Comparison of ENCODE assay signal across 15 cellular contexts in the genomic region with DNA sequence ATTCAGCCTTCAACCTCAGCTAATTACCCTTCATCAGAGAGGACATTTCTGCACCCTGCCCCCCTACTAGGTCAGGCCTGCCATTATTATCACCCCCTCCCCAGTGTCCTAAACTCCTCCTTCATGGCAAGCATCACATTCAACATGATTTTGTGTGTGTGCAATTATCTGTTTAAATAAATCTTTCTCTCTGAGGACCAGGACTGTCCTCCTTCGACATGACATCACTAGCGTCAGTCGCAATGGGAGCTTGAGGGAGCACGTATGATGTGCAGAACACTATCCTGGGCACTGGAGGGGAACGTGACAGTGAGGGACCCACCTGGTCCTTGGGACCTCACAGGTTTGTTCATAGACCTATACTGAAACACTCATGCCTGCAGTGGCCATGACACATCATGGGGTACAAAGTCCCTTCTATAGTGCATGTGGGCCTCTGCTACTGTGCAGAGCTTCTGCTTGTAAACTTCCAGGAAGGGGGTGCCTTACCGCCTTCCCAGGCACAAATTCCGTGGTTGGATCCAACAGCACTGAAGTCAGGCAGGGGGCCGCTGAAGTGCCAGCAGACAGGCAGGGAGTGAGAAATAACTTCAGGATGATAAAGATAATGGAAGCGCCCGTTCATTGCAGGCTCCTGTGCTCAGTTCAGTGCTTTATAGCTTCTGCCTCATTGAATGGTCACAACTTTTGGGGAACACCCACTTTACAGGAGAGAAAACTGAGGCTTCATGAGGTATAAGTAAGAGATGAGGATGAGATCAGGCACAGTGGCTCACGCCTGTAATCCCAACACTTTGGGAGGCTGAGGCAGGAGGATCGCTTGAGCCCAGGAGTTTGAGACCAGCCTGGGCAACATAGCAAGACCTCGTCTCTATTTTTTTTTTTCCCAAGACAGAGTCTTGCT. TPM values are rescaled to one million over a fixed set of nuclear protein-coding genes. Genes with fewer than 3 reads are reported as not detected.
A peak's percentile ranks its signal among the peaks of the same experiment; 100 is the strongest.
DNase-seq lines count a peak whose midpoint lies in the region; ATAC-seq and TF ChIP-seq lines count a peak whose summit lies in the region.
"Had no signal": no experiment of that assay in that cellular context is flagged by ENCODE, and none has a peak within 500 bp of the region (broad histone marks: within the 10 kb centered on the region; RNA-seq: fewer than 3 reads in every experiment).

No MANE protein-coding gene starts in this region.

- no peaks in the 10 kb centered on the region for H3K36me3 Mint-ChIP-seq in stimulated activated naive CD8-positive, alpha-beta T cell treated with anti-CD3 and anti-CD28 coated beads, Interleukin-15, Interleukin-2, amounts not matched to agents 100 ng/mL and 50 ng/mL, for 24 hours (ENCODE audit: low read depth)
- H3K36me3 Mint-ChIP-seq in WTC11 = no peaks in the 10 kb centered on the region
- no peaks in the 10 kb centered on the region for H3K36me3 Mint-ChIP-seq in naive thymus-derived CD8-positive, alpha-beta T cell

- no peaks in the 10 kb centered on the region for H3K27me3 Mint-ChIP-seq in stimulated activated naive CD8-positive, alpha-beta T cell treated with anti-CD3 and anti-CD28 coated beads, Interleukin-15, Interleukin-2, amounts not matched to agents 100 ng/mL and 50 ng/mL, for 24 hours
- no peaks in the 10 kb centered on the region for H3K27me3 Mint-ChIP-seq in WTC11 (ENCODE audit: low read depth)
- H3K27me3 Mint-ChIP-seq in naive thymus-derived CD8-positive, alpha-beta T cell = no peaks in the 10 kb centered on the region

- ATAC-seq in stimulated activated naive CD8-positive, alpha-beta T cell treated with anti-CD3 and anti-CD28 coated beads, Interleukin-15, Interleukin-2, amounts not matched to agents 100 U/mL and 50 U/mL, for 24 hours = no peak
- ATAC-seq in WTC11 = no peak
- ATAC-seq in naive thymus-derived CD8-positive, alpha-beta T cell = no peak
- ATAC-seq: left ventricle myocardium superior, Right ventricle myocardium inferior had no signal

- H3K4me1 Mint-ChIP-seq in stimulated activated naive CD8-positive, alpha-beta T cell treated with anti-CD3 and anti-CD28 coated beads, Interleukin-15, Interleukin-2, amounts not matched to agents 100 ng/mL and 50 ng/mL, for 24 hours (ENCODE audit: low read depth) = peaks cover 57% of the 10 kb centered on the region
- H3K4me1 Mint-ChIP-seq in WTC11 = peaks cover 17% of the 10 kb centered on the region
- peaks cover 7 to 28% (median 13%) of the 10 kb centered on the region in 4 donors for H3K4me1 Mint-ChIP-seq in naive thymus-derived CD8-positive, alpha-beta T cell

- H3K27ac ChIP-seq in WERI-Rb-1 = no peak overlapping the region
- H3K27ac ChIP-seq: neutrophil had no signal

- H3K4me3 ChIP-seq in WERI-Rb-1 (ENCODE audit: low read depth, low read length) = no peak overlapping the region

- H3K27me3 ChIP-seq in WERI-Rb-1 (ENCODE audit: insufficient read depth, low read depth, severe bottlenecking) = no peaks in the 10 kb centered on the region

- CTCF ChIA-PET in WTC11 (lab: Charles Lee) = interaction anchor here (0.7 to 1.6 kb wide), 4 partner anchors 11 to 116 kb away, joined by 3 to 8 read pairs (median 4); no protein-coding TSS in a partner anchor

- H3K9me3 ChIP-seq in WERI-Rb-1 (ENCODE audit: severe bottlenecking) = no peaks in the 10 kb centered on the region
- H3K9me3 ChIP-seq: neutrophil had no signal

- no peaks in the 10 kb centered on the region for H3K9me3 Mint-ChIP-seq in stimulated activated naive CD8-positive, alpha-beta T cell treated with anti-CD3 and anti-CD28 coated beads, Interleukin-15, Interleukin-2, amounts not matched to agents 100 ng/mL and 50 ng/mL, for 24 hours
- H3K9me3 Mint-ChIP-seq in WTC11 = no peaks in the 10 kb centered on the region
- H3K9me3 Mint-ChIP-seq in naive thymus-derived CD8-positive, alpha-beta T cell = no peaks in the 10 kb centered on the region

- DNase-seq in stimulated activated naive CD8-positive, alpha-beta T cell treated with anti-CD3 and anti-CD28 coated beads, Interleukin-15, Interleukin-2, amounts not matched to agents 100 U/mL and 50 U/mL, for 24 hours = no peak
- DNase-seq in WTC11 (ENCODE audit: low spot score) (no peak), mucosa of gallbladder (ENCODE audit: low spot score) (peak; percentile 59), WERI-Rb-1 (no peak), middle frontal gyrus (ENCODE audit: extremely low spot score, low spot score) (no peak), NCI-H2029 (lab: John Stamatoyannopoulos, UW) (no peak)
- DNase-seq in naive thymus-derived CD8-positive, alpha-beta T cell = no peak
- DNase-seq: activated effector memory CD4-positive, alpha-beta T cell treated with anti-CD3 and anti-CD28 coated beads, Interleukin-2, amount 50 U/mL, for 16 hours; NCI-H187; NCI-H524; stimulated activated naive CD4-positive, alpha-beta T cell had no signal

- H3K36me3 ChIP-seq in WERI-Rb-1 = no peaks in the 10 kb centered on the region
- H3K36me3 ChIP-seq: neutrophil had no signal

- no peak overlapping the region for H3K4me3 Mint-ChIP-seq in stimulated activated naive CD8-positive, alpha-beta T cell treated with anti-CD3 and anti-CD28 coated beads, Interleukin-15, Interleukin-2, amounts not matched to agents 100 ng/mL and 50 ng/mL, for 24 hours
- H3K4me3 Mint-ChIP-seq in WTC11 = no peak overlapping the region
- no peak overlapping the region for H3K4me3 Mint-ChIP-seq in naive thymus-derived CD8-positive, alpha-beta T cell

- H3K27ac Mint-ChIP-seq in stimulated activated naive CD8-positive, alpha-beta T cell treated with anti-CD3 and anti-CD28 coated beads, Interleukin-15, Interleukin-2, amounts not matched to agents 100 ng/mL and 50 ng/mL, for 24 hours = peak overlapping the region; percentile 39
- no peak overlapping the region; the same call in 1 of the 2 replicates for H3K27ac Mint-ChIP-seq in WTC11
- H3K27ac Mint-ChIP-seq in naive thymus-derived CD8-positive, alpha-beta T cell = peak overlapping the region in 1 of 10 donors; percentile 41

- POLR2A ChIA-PET in WTC11 (lab: Charles Lee) = no interaction called here
- POLR2A ChIA-PET in naive thymus-derived CD8-positive, alpha-beta T cell (lab: Charles Lee) = interaction anchor here (0.6 kb wide), 2 partner anchors 284 to 1467 kb away, joined by 5 to 7 read pairs; no protein-coding TSS in a partner anchor

- TF ChIP-seq CTCF in WTC11 (IDR thresholded peaks at IDR 0.05) (no peak), WERI-Rb-1 (IDR thresholded peaks at IDR 0.05; ENCODE audit: low read depth, low read length) (no peak)

TF ChIP-seq in WTC11, 78 proteins besides CTCF, POLR2A, EP300 and RAD21:
- TF ChIP-seq GABPB1 (CRISPR knock-in tag; IDR thresholded peaks at IDR 0.05) = peak; percentile 46; the same call in 1 of the 2 replicates
- no peak for TF ChIP-seq NR3C1 (CRISPR knock-in tag; conservative IDR thresholded peaks at IDR 0.05; ENCODE audit: low read depth)
- no peak for TF ChIP-seq RELA (CRISPR knock-in tag; IDR thresholded peaks at IDR 0.05; ENCODE audit: borderline replicate concordance)
- no peak for TF ChIP-seq CBFB (CRISPR knock-in tag; IDR thresholded peaks at IDR 0.05; ENCODE audit: low read depth)

RNA-seq across cellular contexts. Expression of a gene that starts 36.0 kb away (rescaled TPM):
- 37.1 to 45.6 TPM (median 40.3 TPM) in 3 replicates for total RNA-seq in WTC11 (2021)
- 52.8 TPM for total RNA-seq in mucosa of gallbladder
- 10 to 100 TPM; 34.6 to 39.7 TPM for total RNA-seq in naive thymus-derived CD8-positive, alpha-beta T cell
- 10 to 100 TPM in 1 of 3 donors, 1 to 10 TPM in 2; 3.4 to 10.3 (median 7.5) TPM for polyA plus RNA-seq in naive thymus-derived CD8-positive, alpha-beta T cell
